In genomic region chr11:7422544-7423331, GRCh38 we compare ENCODE assay signal across 15 cellular contexts.
DNase-seq lines count a peak whose midpoint lies in the region; ATAC-seq, FAIRE-seq and TF ChIP-seq lines count a peak whose summit lies in the region.
"Had no signal": no experiment of that assay in that cellular context is flagged by ENCODE, and none has a peak within 500 bp of the region (broad histone marks: within the 10 kb centered on the region; RNA-seq: fewer than 3 reads in every experiment).

No MANE protein-coding gene starts in this region.

- RAD21 ChIA-PET in GM12878 (lab: Charles Lee; ENCODE audit: unreplicated experiment), result interaction anchor here (1.3 kb wide), 1 partner anchor 70 kb away, joined by 3 read pairs; no protein-coding TSS in a partner anchor

- H3K4me3 ChIP-seq in mammary epithelial cell (replicated peaks in 1 of 3; ENCODE audit: insufficient read depth in 1 of 3, low read depth in 2 of 3, low read length in 3 of 3) (no peak overlapping the region), breast epithelium (no peak overlapping the region), GM12878 (no peak overlapping the region), ovary (no peak overlapping the region)
- H3K4me3 ChIP-seq: pancreas, PC-9 had no signal

- FAIRE-seq in GM12878 (lab: Jason Lieb, UNC), result no peak
- FAIRE-seq: frontal cortex, HTR-8/SVneo, pancreas had no signal

- SMC1A ChIA-PET in GM12878 (lab: Charles Lee; ENCODE audit: uncharacterized antibody, unreplicated experiment), result interaction anchor here (1.9 to 3.0 kb wide), 2 partner anchors 20 to 70 kb away, joined by 5 to 9 read pairs; no protein-coding TSS in a partner anchor

- H4K20me1 ChIP-seq in mammary epithelial cell (ENCODE audit: insufficient read depth, low read length) (no peaks in the 10 kb centered on the region), GM12878 (ENCODE audit: control insufficient read depth, insufficient read depth) (no peaks in the 10 kb centered on the region)

- H2AFZ ChIP-seq in mammary epithelial cell (ENCODE audit: low read depth, low read length) (peak overlapping the region; percentile 15), GM12878 (ENCODE audit: control insufficient read depth, low read depth, low read length) (no peak overlapping the region; the same call in 1 of the 2 replicates)
- H2AFZ ChIP-seq: PC-9 had no signal

- CTCF ChIA-PET in mammary epithelial cell (lab: Charles Lee; ENCODE audit: low non-redundant PET) (interaction anchor here (0.7 kb wide), 1 partner anchor 610 kb away, joined by 4 read pairs; no protein-coding TSS in a partner anchor), GM12878 (lab: Yijun Ruan, JAX) (interaction anchor here (1.3 to 1.9 kb wide), 3 partner anchors 13 to 244 kb away, joined by 3 to 7 read pairs (median 5); no protein-coding TSS in a partner anchor)

- H3K27ac ChIP-seq in mammary epithelial cell (ENCODE audit: insufficient read depth, low read depth, low read length) (no peak overlapping the region), breast epithelium (no peak overlapping the region), GM12878 (ENCODE audit: control insufficient read depth, insufficient read depth) (no peak overlapping the region), ovary (no peak overlapping the region)
- H3K27ac ChIP-seq: pancreas, PC-9 had no signal

- WGBS in mammary epithelial cell (ENCODE audit: low coverage, missing lambda C conversion rate), result 47% methylated on average over 5 of the region's 5 CpGs
- 25% methylated on average over 5 of the region's 5 CpGs for WGBS in GM12878 (ENCODE audit: insufficient coverage, insufficient replicate concordance, low lambda C conversion rate, missing lambda C conversion rate)
- WGBS in ovary, 3 donors, result 50 to 67% (median 62%) methylated on average over 5 of the region's 5 CpGs

- H3K27me3 ChIP-seq in mammary epithelial cell (ENCODE audit: insufficient read depth, low read length) (no peaks in the 10 kb centered on the region), breast epithelium (no peaks in the 10 kb centered on the region), GM12878 (replicated peaks in 1 of 2; ENCODE audit: control insufficient read depth in 2 of 2, insufficient read depth in 2 of 2, low read length in 1 of 2) (no peaks in the 10 kb centered on the region), ovary (no peaks in the 10 kb centered on the region)
- H3K27me3 ChIP-seq: pancreas had no signal

- H3K9ac ChIP-seq in mammary epithelial cell (ENCODE audit: insufficient read depth, low read length), result no peak overlapping the region
- no peak overlapping the region for H3K9ac ChIP-seq in GM12878 (ENCODE audit: control insufficient read depth, insufficient read depth, low read length)

- H3K4me2 ChIP-seq in mammary epithelial cell (ENCODE audit: insufficient read depth, low read depth, low read length) (no peak overlapping the region), GM12878 (ENCODE audit: control insufficient read depth, insufficient read depth) (0 out of 2 replicates have a peak overlapping the region, but pooled peaks have one; percentile 1)
- H3K4me2 ChIP-seq: PC-9 had no signal

- TF ChIP-seq POLR2A in breast epithelium (IDR thresholded peaks at IDR 0.05) (no peak), GM12878 (IDR thresholded peaks at IDR 0.05; ENCODE audit: low read depth, low read length) (no peak), ovary (IDR thresholded peaks at IDR 0.05) (no peak)

- dilution Hi-C loops in mammary epithelial cell (cut with HindIII; ENCODE audit: low sequenced_read_pairs), result no loop called here

- intact Hi-C loops in mammary epithelial cell (cut with micrococcal nuclease) (no loop called here), breast epithelium (cut with DNase I; ENCODE audit: low total_unique reads) (no loop called here), GM12878 (cut with micrococcal nuclease; ENCODE audit: unreplicated experiment) (no loop called here), ovary (cut with DNase I) (no loop called here), posterior cingulate gyrus (cut with DNase I) (no loop called here)

- BruUV-seq in mammary epithelial cell (replicated peaks; lab: Mats Ljungman, UMichigan) (no TSS peak), GM12878 (replicated peaks; lab: Mats Ljungman, UMichigan) (no TSS peak)

- TF ChIP-seq CTCF in mammary epithelial cell (conservative IDR thresholded peaks at IDR 0.05 in 1 of 2, IDR thresholded peaks at IDR 0.05 in 1 of 2; ENCODE audit: extremely low read depth in 1 of 2, insufficient read depth in 1 of 2, low read depth in 1 of 2, low read length in 2 of 2), result peak in 1 of 2 donors; percentile 14
- no peak for TF ChIP-seq CTCF in breast epithelium (IDR thresholded peaks at IDR 0.05)
- no peak; a peak in 1 of 6 replicates for TF ChIP-seq CTCF in GM12878 (IDR thresholded peaks at IDR 0.05 in 2 of 3, conservative IDR thresholded peaks at IDR 0.05 in 1 of 3; ENCODE audit: control insufficient read depth in 2 of 3, extremely low read depth in 1 of 3, insufficient read depth in 1 of 3, low read depth in 3 of 3, low read length in 3 of 3)
- TF ChIP-seq CTCF in ovary (IDR thresholded peaks at IDR 0.05), result no peak

- DNase-seq in mammary epithelial cell (peak; percentile 4), breast epithelium (ENCODE audit: low spot score in 2 of 2) (no peak), GM12878 (ENCODE audit: low read depth, low spot score) (no peak), ovary (no peak), posterior cingulate gyrus (no peak), DMS 273 (lab: John Stamatoyannopoulos, UW; ENCODE audit: unreplicated experiment) (no peak)
- DNase-seq: activated CD4-positive, alpha-beta T cell treated with anti-CD3 and anti-CD28 coated beads, Interleukin-2, amount 10 ng/mL, durations not matched to agents 7 days and 5 days; pancreas; PC-9; stimulated activated CD4-positive, alpha-beta T cell treated with anti-CD3 and anti-CD28 coated beads, Interleukin-12 subunit alpha, Interleukin-12 subunit beta, amount 100 ng/mL, for 4 hours; T-helper 1 cell had no signal

- POLR2A ChIA-PET in GM12878 (lab: Charles Lee), result interaction anchor here (0.5 kb wide), 1 partner anchor 184 kb away, joined by 3 read pairs; no protein-coding TSS in a partner anchor

- ATAC-seq in HG03442 (IDR thresholded peaks at IDR 0.05; ENCODE audit: unreplicated experiment), result peak; percentile 62
- peak; percentile 89 for ATAC-seq in GM12878
- ATAC-seq in HG03196 (IDR thresholded peaks at IDR 0.05; ENCODE audit: unreplicated experiment), result no peak
- ATAC-seq: pancreas had no signal

- H3K9me3 ChIP-seq in mammary epithelial cell (replicated peaks; ENCODE audit: insufficient read depth, low read length) (no peaks in the 10 kb centered on the region), breast epithelium (no peaks in the 10 kb centered on the region), GM12878 (replicated peaks; ENCODE audit: control insufficient read depth, insufficient read depth, low read length) (no peaks in the 10 kb centered on the region), ovary (no peaks in the 10 kb centered on the region)
- H3K9me3 ChIP-seq: pancreas had no signal

- no peaks in the 10 kb centered on the region for H3K36me3 ChIP-seq in mammary epithelial cell (ENCODE audit: insufficient read depth, low read length)
- H3K36me3 ChIP-seq in breast epithelium, result no peaks in the 10 kb centered on the region
- H3K36me3 ChIP-seq in GM12878 (ENCODE audit: control insufficient read depth in 2 of 2, insufficient read depth in 2 of 2, low read length in 1 of 2), result no peaks in the 10 kb centered on the region
- no peaks in the 10 kb centered on the region for H3K36me3 ChIP-seq in ovary
- H3K36me3 ChIP-seq: pancreas had no signal

- H3K4me1 ChIP-seq in mammary epithelial cell (ENCODE audit: insufficient read depth, low read length), result peaks cover 14% of the 10 kb centered on the region
- H3K4me1 ChIP-seq in breast epithelium, result no peaks in the 10 kb centered on the region
- peaks cover 8% of the 10 kb centered on the region; the same call in 1 of the 2 replicates for H3K4me1 ChIP-seq in GM12878 (ENCODE audit: control insufficient read depth, insufficient read depth, low read length)
- no peaks in the 10 kb centered on the region for H3K4me1 ChIP-seq in ovary (ENCODE audit: insufficient read depth)
- H3K4me1 ChIP-seq: pancreas had no signal

- no peak for TF ChIP-seq RAD21 in GM12878 (IDR thresholded peaks at IDR 0.05; ENCODE audit: insufficient read depth, low read depth, low read length)

- TF ChIP-seq EP300 in GM12878 (IDR thresholded peaks at IDR 0.05; ENCODE audit: borderline replicate concordance in 1 of 2, control insufficient read depth in 1 of 2, low read depth in 2 of 2, low read length in 2 of 2) (no peak), ovary (IDR thresholded peaks at IDR 0.05) (no peak)

- in situ Hi-C loops in mammary epithelial cell (cut with MboI; ENCODE audit: low sequenced_read_pairs in 2 of 2) (no loop called here), GM12878 (cut with MboI) (no loop called here)

- H3K79me2 ChIP-seq in mammary epithelial cell (ENCODE audit: insufficient read depth, low read length) (no peaks in the 10 kb centered on the region), GM12878 (ENCODE audit: control insufficient read depth, insufficient read depth, low read length) (no peaks in the 10 kb centered on the region)

TF ChIP-seq in GM12878, 131 proteins besides CTCF, POLR2A, EP300 and RAD21 (continues in another document):
- no peak; a peak in 1 of 4 replicates for TF ChIP-seq ETV6 (conservative IDR thresholded peaks at IDR 0.05 in 1 of 2, IDR thresholded peaks at IDR 0.05 in 1 of 2; ENCODE audit: borderline replicate concordance in 1 of 2, low read depth in 1 of 2)
- TF ChIP-seq SREBF2 (IDR thresholded peaks at IDR 0.05; ENCODE audit: low read length), result no peak
- peak in 1 of 2 experiments; percentile 25; a peak in 1 of 4 replicates for TF ChIP-seq BHLHE40 (IDR thresholded peaks at IDR 0.05; ENCODE audit: borderline replicate concordance in 1 of 2, low read depth in 2 of 2, low read length in 1 of 2)
- no peak for TF ChIP-seq ZNF622 (IDR thresholded peaks at IDR 0.05)
- no peak for TF ChIP-seq ESRRA (IDR thresholded peaks at IDR 0.05; ENCODE audit: low read length)
- TF ChIP-seq JUNB (IDR thresholded peaks at IDR 0.05), result peak; percentile 36; the same call in 1 of the 2 replicates
- no peak for TF ChIP-seq MYC (IDR thresholded peaks at IDR 0.05; ENCODE audit: insufficient read depth, insufficient read length, insufficient replicate concordance, low read length, severe bottlenecking)
- TF ChIP-seq ZNF384 (IDR thresholded peaks at IDR 0.05; ENCODE audit: borderline replicate concordance, low read depth, low read length), result no peak
- no peak for TF ChIP-seq IKZF2 (IDR thresholded peaks at IDR 0.05)
- TF ChIP-seq IRF4 (IDR thresholded peaks at IDR 0.05; ENCODE audit: low read depth, low read length), result 0 out of 2 replicates have a peak, but pooled peaks have one; percentile 11
- TF ChIP-seq GABPA (IDR thresholded peaks at IDR 0.05; ENCODE audit: low read depth), result no peak
- TF ChIP-seq CBX5 (IDR thresholded peaks at IDR 0.05; ENCODE audit: low read depth), result no peak
- no peak for TF ChIP-seq PML (IDR thresholded peaks at IDR 0.05; ENCODE audit: low read length)
